ENCODE assay signal across 27 cellular contexts in the genomic region with DNA sequence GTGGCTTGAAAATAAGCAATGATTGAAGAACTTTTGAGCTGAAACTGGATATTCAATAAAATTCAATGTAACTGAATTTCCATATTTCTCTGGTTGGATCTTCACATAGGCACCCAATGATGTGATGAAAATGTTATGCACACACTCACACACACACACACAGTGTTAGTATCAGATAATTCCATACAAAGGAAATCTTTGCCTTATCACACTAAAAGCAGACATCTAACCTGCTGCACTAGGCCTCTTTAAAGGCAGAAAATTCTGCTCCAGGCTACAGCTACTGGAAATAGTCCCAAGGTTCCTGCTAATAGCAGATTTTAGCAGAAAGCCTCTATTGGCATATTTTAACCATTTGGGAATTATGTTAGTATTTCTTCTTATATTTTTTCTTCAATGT.
"Had no signal": no experiment of that assay in that cellular context is flagged by ENCODE, and none has a peak within 500 bp of the region (broad histone marks: within the 10 kb centered on the region; RNA-seq: fewer than 3 reads in every experiment).

No MANE protein-coding gene starts in this region.

- H3K27me3 ChIP-seq: stomach, suprapubic skin, testis, thyroid gland, tibial artery, tibial nerve, transverse colon, upper lobe of left lung, upper lobe of right lung, uterus, vagina had no signal

- H3K36me3 ChIP-seq: stomach, suprapubic skin, thoracic aorta, thyroid gland, tibial artery, tibial nerve, transverse colon, upper lobe of left lung, upper lobe of right lung, uterus, vagina had no signal

- H3K9me3 Mint-ChIP-seq: stimulated activated memory B cell treated with anti-CD40 and anti-IgM and Interleukin-4, amounts not matched to agents 10 μg/mL and 1 μg/mL and 100 μg/mL, for 72 hours; stimulated activated naive CD8-positive, alpha-beta T cell treated with anti-CD3 and anti-CD28 coated beads, Interleukin-15, amount 100 ng/mL, for 72 hours; type B pancreatic cell had no signal

- ATAC-seq: stimulated activated effector memory CD8-positive, alpha-beta T cell treated with anti-CD3 and anti-CD28 coated beads, Interleukin-12 subunit alpha, Interleukin-12 subunit beta, amount 100 ng/mL, for 72 hours; stimulated activated memory B cell treated with anti-CD40 and anti-IgM and Interleukin-4, amounts not matched to agents 10 μg/mL and 1 μg/mL and 100 μg/mL, for 72 hours; stimulated activated naive B cell treated with anti-CD40 and anti-IgM and Interleukin-4, amounts not matched to agents 10 μg/mL and 1 μg/mL and 100 μg/mL, for 72 hours; stimulated activated naive CD8-positive, alpha-beta T cell treated with anti-CD3 and anti-CD28 coated beads, Interleukin-15, amount 100 ng/mL, for 72 hours; stimulated activated naive CD8-positive, alpha-beta T cell treated with anti-CD3 and anti-CD28 coated beads, Interleukin-15, Interleukin-2, amounts not matched to agents 100 U/mL and 50 U/mL, for 24 hours; upper lobe of right lung had no signal

- H3K4me1 ChIP-seq: stomach, suprapubic skin, testis, thyroid gland, tibial nerve, transverse colon, upper lobe of left lung, upper lobe of right lung, uterus, vagina had no signal

- H3K4me3 ChIP-seq: stomach, suprapubic skin, testis, thoracic aorta, thyroid gland, tibial artery, tibial nerve, transverse colon, upper lobe of left lung, upper lobe of right lung, uterus, vagina had no signal

- H3K27ac ChIP-seq: stomach, suprapubic skin, testis, thoracic aorta, thyroid gland, tibial artery, tibial nerve, transverse colon, upper lobe of left lung, upper lobe of right lung, uterus, vagina had no signal

- H3K9me3 ChIP-seq: stomach, suprapubic skin, testis, thoracic aorta, thyroid gland, tibial artery, tibial nerve, transverse colon, upper lobe of left lung, upper lobe of right lung, uterus, vagina had no signal

- DNase-seq: stimulated activated CD4-positive, alpha-beta T cell treated with anti-CD3 and anti-CD28 coated beads, Interleukin-2, amount 100 ng/mL, for 48 hours; stimulated activated CD4-positive, alpha-beta T cell treated with anti-CD3 and anti-CD28 coated beads, Interleukin-4, amount 100 ng/mL, for 1 hour; stimulated activated CD4-positive, alpha-beta T cell treated with anti-CD3 and anti-CD28 coated beads, Interleukin-4, amount 100 ng/mL, for 24 hours; stimulated activated CD4-positive, alpha-beta T cell treated with anti-CD3 and anti-CD28 coated beads, Interleukin-4, amount 100 ng/mL, for 4 hours; stimulated activated CD8-positive, alpha-beta memory T cell treated with anti-CD3 and anti-CD28 coated beads, Interleukin-4, amount 100 ng/mL, for 48 hours; stimulated activated naive B cell treated with anti-CD40 and anti-IgM and Interleukin-4, amounts not matched to agents 10 μg/mL and 1 μg/mL and 100 μg/mL, for 72 hours; stimulated activated naive CD4-positive, alpha-beta T cell treated with Interleukin-2 at 50 U/mL for 16 hours; stimulated activated naive CD8-positive, alpha-beta T cell treated with anti-CD3 and anti-CD28 coated beads, Interleukin-15, amount 100 ng/mL, for 72 hours; stimulated activated naive CD8-positive, alpha-beta T cell treated with anti-CD3 and anti-CD28 coated beads, Interleukin-15, Interleukin-2, amounts not matched to agents 100 U/mL and 50 U/mL, for 24 hours; stomach; substantia nigra; testis; thyroid gland; tibial artery; transverse colon; trophoblast cell; upper lobe of left lung; upper lobe of right lung; uterus had no signal

- H3K4me3 Mint-ChIP-seq: stimulated activated effector memory CD8-positive, alpha-beta T cell treated with anti-CD3 and anti-CD28 coated beads, Interleukin-12 subunit alpha, Interleukin-12 subunit beta, amount 100 ng/mL, for 72 hours; stimulated activated memory B cell treated with anti-CD40 and anti-IgM and Interleukin-4, amounts not matched to agents 10 μg/mL and 1 μg/mL and 100 μg/mL, for 72 hours; stimulated activated naive B cell treated with anti-CD40 and anti-IgM and Interleukin-4, amounts not matched to agents 10 μg/mL and 1 μg/mL and 100 μg/mL, for 72 hours; stimulated activated naive CD8-positive, alpha-beta T cell treated with anti-CD3 and anti-CD28 coated beads, Interleukin-15, amount 100 ng/mL, for 72 hours; stimulated activated naive CD8-positive, alpha-beta T cell treated with anti-CD3 and anti-CD28 coated beads, Interleukin-15, Interleukin-2, amounts not matched to agents 100 ng/mL and 50 ng/mL, for 24 hours; type B pancreatic cell had no signal

- H3K27ac Mint-ChIP-seq: stimulated activated effector memory CD8-positive, alpha-beta T cell treated with anti-CD3 and anti-CD28 coated beads, Interleukin-12 subunit alpha, Interleukin-12 subunit beta, amount 100 ng/mL, for 72 hours; stimulated activated memory B cell treated with anti-CD40 and anti-IgM and Interleukin-4, amounts not matched to agents 10 μg/mL and 1 μg/mL and 100 μg/mL, for 72 hours; stimulated activated naive B cell treated with anti-CD40 and anti-IgM and Interleukin-4, amounts not matched to agents 10 μg/mL and 1 μg/mL and 100 μg/mL, for 72 hours; stimulated activated naive CD8-positive, alpha-beta T cell treated with anti-CD3 and anti-CD28 coated beads, Interleukin-15, amount 100 ng/mL, for 72 hours; stimulated activated naive CD8-positive, alpha-beta T cell treated with anti-CD3 and anti-CD28 coated beads, Interleukin-15, Interleukin-2, amounts not matched to agents 100 ng/mL and 50 ng/mL, for 24 hours; type B pancreatic cell had no signal

- H3K27me3 Mint-ChIP-seq: stimulated activated memory B cell treated with anti-CD40 and anti-IgM and Interleukin-4, amounts not matched to agents 10 μg/mL and 1 μg/mL and 100 μg/mL, for 72 hours; stimulated activated naive B cell treated with anti-CD40 and anti-IgM and Interleukin-4, amounts not matched to agents 10 μg/mL and 1 μg/mL and 100 μg/mL, for 72 hours; stimulated activated naive CD8-positive, alpha-beta T cell treated with anti-CD3 and anti-CD28 coated beads, Interleukin-15, amount 100 ng/mL, for 72 hours; stimulated activated naive CD8-positive, alpha-beta T cell treated with anti-CD3 and anti-CD28 coated beads, Interleukin-15, Interleukin-2, amounts not matched to agents 100 ng/mL and 50 ng/mL, for 24 hours; type B pancreatic cell had no signal

- H3K36me3 Mint-ChIP-seq: stimulated activated effector memory CD8-positive, alpha-beta T cell treated with anti-CD3 and anti-CD28 coated beads, Interleukin-12 subunit alpha, Interleukin-12 subunit beta, amount 100 ng/mL, for 72 hours; stimulated activated memory B cell treated with anti-CD40 and anti-IgM and Interleukin-4, amounts not matched to agents 10 μg/mL and 1 μg/mL and 100 μg/mL, for 72 hours; stimulated activated naive B cell treated with anti-CD40 and anti-IgM and Interleukin-4, amounts not matched to agents 10 μg/mL and 1 μg/mL and 100 μg/mL, for 72 hours; type B pancreatic cell had no signal

- H3K4me1 Mint-ChIP-seq: stimulated activated effector memory CD8-positive, alpha-beta T cell treated with anti-CD3 and anti-CD28 coated beads, Interleukin-12 subunit alpha, Interleukin-12 subunit beta, amount 100 ng/mL, for 72 hours; stimulated activated memory B cell treated with anti-CD40 and anti-IgM and Interleukin-4, amounts not matched to agents 10 μg/mL and 1 μg/mL and 100 μg/mL, for 72 hours; stimulated activated naive B cell treated with anti-CD40 and anti-IgM and Interleukin-4, amounts not matched to agents 10 μg/mL and 1 μg/mL and 100 μg/mL, for 72 hours; stimulated activated naive CD8-positive, alpha-beta T cell treated with anti-CD3 and anti-CD28 coated beads, Interleukin-15, amount 100 ng/mL, for 72 hours had no signal
